In the genomic region with DNA sequence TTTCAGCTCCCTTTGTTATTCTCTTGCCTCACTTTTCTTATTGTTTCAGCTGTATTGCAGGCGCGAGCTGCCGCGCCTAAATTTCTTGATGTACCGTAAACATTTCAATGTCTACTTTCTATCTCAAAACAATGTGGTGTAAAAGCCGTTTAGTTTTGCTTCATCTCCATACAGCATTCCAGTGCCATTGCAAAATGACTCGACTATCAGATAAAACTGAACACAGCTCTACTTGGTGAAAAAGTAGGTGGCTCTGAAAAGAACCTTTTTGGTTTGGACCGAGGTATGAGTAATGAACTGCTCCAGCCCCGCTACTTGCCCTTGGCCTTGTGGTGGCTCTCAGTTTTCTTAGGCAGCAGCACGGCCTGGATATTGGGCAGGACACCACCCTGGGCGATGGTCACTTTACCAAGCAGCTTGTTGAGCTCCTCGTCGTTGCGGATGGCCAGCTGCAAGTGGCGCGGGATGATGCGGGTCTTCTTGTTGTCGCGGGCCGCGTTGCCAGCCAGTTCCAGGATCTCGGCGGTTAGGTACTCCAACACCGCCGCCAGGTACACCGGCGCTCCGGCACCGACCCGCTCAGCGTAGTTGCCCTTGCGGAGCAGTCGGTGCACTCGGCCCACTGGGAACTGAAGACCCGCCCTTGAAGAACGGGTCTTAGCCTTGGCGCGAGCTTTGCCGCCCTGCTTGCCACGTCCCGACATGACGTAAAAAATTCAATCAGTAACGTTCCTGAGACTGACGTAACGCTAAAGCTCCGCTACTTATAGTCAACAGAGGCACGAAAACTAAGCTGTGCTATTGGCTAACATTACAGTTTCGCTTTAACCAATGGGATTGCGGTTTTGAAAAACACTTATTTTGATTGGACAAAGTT, we compare ENCODE assay signal across 1 cellular context.
TF ChIP-seq lines count a peak whose summit lies in the region.

No MANE protein-coding gene starts in this region.

TF ChIP-seq in HepG2, 621 proteins besides CTCF, POLR2A, EP300 and RAD21 (continued from another document and continues in another):
- TF ChIP-seq, protein P1, sequence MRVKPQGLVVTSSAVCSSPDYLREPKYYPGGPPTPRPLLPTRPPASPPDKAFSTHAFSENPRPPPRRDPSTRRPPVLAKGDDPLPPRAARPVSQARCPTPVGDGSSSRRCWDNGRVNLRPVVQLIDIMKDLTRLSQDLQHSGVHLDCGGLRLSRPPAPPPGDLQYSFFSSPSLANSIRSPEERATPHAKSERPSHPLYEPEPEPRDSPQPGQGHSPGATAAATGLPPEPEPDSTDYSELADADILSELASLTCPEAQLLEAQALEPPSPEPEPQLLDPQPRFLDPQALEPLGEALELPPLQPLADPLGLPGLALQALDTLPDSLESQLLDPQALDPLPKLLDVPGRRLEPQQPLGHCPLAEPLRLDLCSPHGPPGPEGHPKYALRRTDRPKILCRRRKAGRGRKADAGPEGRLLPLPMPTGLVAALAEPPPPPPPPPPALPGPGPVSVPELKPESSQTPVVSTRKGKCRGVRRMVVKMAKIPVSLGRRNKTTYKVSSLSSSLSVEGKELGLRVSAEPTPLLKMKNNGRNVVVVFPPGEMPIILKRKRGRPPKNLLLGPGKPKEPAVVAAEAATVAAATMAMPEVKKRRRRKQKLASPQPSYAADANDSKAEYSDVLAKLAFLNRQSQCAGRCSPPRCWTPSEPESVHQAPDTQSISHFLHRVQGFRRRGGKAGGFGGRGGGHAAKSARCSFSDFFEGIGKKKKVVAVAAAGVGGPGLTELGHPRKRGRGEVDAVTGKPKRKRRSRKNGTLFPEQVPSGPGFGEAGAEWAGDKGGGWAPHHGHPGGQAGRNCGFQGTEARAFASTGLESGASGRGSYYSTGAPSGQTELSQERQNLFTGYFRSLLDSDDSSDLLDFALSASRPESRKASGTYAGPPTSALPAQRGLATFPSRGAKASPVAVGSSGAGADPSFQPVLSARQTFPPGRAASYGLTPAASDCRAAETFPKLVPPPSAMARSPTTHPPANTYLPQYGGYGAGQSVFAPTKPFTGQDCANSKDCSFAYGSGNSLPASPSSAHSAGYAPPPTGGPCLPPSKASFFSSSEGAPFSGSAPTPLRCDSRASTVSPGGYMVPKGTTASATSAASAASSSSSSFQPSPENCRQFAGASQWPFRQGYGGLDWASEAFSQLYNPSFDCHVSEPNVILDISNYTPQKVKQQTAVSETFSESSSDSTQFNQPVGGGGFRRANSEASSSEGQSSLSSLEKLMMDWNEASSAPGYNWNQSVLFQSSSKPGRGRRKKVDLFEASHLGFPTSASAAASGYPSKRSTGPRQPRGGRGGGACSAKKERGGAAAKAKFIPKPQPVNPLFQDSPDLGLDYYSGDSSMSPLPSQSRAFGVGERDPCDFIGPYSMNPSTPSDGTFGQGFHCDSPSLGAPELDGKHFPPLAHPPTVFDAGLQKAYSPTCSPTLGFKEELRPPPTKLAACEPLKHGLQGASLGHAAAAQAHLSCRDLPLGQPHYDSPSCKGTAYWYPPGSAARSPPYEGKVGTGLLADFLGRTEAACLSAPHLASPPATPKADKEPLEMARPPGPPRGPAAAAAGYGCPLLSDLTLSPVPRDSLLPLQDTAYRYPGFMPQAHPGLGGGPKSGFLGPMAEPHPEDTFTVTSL (CRISPR knock-in tag; IDR thresholded peaks at IDR 0.05; ENCODE audit: borderline replicate concordance), result no peak
- TF ChIP-seq GZF1 (CRISPR knock-in tag; IDR thresholded peaks at IDR 0.05), result no peak
- TF ChIP-seq ZNF17 (CRISPR knock-in tag; IDR thresholded peaks at IDR 0.05), result no peak
- no peak for TF ChIP-seq SOX6 (IDR thresholded peaks at IDR 0.05)
- TF ChIP-seq SOX6 (CRISPR knock-in tag; IDR thresholded peaks at IDR 0.05), result no peak; the same call in none of the 2 replicates
- no peak; the same call in 1 of the 2 replicates for TF ChIP-seq ZNF232 (CRISPR knock-in tag; IDR thresholded peaks at IDR 0.05; ENCODE audit: borderline replicate concordance)
- TF ChIP-seq SIX4 (CRISPR knock-in tag; IDR thresholded peaks at IDR 0.05), result 0 out of 2 replicates have a peak, but pooled peaks have one; percentile 17
- 0 out of 2 replicates have a peak, but pooled peaks have one; percentile 28 for TF ChIP-seq ZNF713 (CRISPR knock-in tag; IDR thresholded peaks at IDR 0.05)
- no peak; the same call in none of the 2 replicates for TF ChIP-seq KDM5B (CRISPR knock-in tag; IDR thresholded peaks at IDR 0.05; ENCODE audit: borderline replicate concordance)
- TF ChIP-seq, protein P2, sequence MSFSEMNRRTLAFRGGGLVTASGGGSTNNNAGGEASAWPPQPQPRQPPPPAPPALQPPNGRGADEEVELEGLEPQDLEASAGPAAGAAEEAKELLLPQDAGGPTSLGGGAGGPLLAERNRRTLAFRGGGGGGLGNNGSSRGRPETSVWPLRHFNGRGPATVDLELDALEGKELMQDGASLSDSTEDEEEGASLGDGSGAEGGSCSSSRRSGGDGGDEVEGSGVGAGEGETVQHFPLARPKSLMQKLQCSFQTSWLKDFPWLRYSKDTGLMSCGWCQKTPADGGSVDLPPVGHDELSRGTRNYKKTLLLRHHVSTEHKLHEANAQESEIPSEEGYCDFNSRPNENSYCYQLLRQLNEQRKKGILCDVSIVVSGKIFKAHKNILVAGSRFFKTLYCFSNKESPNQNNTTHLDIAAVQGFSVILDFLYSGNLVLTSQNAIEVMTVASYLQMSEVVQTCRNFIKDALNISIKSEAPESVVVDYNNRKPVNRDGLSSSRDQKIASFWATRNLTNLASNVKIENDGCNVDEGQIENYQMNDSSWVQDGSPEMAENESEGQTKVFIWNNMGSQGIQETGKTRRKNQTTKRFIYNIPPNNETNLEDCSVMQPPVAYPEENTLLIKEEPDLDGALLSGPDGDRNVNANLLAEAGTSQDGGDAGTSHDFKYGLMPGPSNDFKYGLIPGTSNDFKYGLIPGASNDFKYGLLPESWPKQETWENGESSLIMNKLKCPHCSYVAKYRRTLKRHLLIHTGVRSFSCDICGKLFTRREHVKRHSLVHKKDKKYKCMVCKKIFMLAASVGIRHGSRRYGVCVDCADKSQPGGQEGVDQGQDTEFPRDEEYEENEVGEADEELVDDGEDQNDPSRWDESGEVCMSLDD (CRISPR knock-in tag; IDR thresholded peaks at IDR 0.05; ENCODE audit: borderline replicate concordance), result no peak
- TF ChIP-seq, protein P3, sequence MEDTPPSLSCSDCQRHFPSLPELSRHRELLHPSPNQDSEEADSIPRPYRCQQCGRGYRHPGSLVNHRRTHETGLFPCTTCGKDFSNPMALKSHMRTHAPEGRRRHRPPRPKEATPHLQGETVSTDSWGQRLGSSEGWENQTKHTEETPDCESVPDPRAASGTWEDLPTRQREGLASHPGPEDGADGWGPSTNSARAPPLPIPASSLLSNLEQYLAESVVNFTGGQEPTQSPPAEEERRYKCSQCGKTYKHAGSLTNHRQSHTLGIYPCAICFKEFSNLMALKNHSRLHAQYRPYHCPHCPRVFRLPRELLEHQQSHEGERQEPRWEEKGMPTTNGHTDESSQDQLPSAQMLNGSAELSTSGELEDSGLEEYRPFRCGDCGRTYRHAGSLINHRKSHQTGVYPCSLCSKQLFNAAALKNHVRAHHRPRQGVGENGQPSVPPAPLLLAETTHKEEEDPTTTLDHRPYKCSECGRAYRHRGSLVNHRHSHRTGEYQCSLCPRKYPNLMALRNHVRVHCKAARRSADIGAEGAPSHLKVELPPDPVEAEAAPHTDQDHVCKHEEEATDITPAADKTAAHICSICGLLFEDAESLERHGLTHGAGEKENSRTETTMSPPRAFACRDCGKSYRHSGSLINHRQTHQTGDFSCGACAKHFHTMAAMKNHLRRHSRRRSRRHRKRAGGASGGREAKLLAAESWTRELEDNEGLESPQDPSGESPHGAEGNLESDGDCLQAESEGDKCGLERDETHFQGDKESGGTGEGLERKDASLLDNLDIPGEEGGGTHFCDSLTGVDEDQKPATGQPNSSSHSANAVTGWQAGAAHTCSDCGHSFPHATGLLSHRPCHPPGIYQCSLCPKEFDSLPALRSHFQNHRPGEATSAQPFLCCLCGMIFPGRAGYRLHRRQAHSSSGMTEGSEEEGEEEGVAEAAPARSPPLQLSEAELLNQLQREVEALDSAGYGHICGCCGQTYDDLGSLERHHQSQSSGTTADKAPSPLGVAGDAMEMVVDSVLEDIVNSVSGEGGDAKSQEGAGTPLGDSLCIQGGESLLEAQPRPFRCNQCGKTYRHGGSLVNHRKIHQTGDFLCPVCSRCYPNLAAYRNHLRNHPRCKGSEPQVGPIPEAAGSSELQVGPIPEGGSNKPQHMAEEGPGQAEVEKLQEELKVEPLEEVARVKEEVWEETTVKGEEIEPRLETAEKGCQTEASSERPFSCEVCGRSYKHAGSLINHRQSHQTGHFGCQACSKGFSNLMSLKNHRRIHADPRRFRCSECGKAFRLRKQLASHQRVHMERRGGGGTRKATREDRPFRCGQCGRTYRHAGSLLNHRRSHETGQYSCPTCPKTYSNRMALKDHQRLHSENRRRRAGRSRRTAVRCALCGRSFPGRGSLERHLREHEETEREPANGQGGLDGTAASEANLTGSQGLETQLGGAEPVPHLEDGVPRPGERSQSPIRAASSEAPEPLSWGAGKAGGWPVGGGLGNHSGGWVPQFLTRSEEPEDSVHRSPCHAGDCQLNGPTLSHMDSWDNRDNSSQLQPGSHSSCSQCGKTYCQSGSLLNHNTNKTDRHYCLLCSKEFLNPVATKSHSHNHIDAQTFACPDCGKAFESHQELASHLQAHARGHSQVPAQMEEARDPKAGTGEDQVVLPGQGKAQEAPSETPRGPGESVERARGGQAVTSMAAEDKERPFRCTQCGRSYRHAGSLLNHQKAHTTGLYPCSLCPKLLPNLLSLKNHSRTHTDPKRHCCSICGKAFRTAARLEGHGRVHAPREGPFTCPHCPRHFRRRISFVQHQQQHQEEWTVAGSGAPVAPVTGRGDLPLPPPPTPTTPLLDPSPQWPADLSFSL (CRISPR knock-in tag; IDR thresholded peaks at IDR 0.05), result peak; percentile 60
- TF ChIP-seq, protein P4, sequence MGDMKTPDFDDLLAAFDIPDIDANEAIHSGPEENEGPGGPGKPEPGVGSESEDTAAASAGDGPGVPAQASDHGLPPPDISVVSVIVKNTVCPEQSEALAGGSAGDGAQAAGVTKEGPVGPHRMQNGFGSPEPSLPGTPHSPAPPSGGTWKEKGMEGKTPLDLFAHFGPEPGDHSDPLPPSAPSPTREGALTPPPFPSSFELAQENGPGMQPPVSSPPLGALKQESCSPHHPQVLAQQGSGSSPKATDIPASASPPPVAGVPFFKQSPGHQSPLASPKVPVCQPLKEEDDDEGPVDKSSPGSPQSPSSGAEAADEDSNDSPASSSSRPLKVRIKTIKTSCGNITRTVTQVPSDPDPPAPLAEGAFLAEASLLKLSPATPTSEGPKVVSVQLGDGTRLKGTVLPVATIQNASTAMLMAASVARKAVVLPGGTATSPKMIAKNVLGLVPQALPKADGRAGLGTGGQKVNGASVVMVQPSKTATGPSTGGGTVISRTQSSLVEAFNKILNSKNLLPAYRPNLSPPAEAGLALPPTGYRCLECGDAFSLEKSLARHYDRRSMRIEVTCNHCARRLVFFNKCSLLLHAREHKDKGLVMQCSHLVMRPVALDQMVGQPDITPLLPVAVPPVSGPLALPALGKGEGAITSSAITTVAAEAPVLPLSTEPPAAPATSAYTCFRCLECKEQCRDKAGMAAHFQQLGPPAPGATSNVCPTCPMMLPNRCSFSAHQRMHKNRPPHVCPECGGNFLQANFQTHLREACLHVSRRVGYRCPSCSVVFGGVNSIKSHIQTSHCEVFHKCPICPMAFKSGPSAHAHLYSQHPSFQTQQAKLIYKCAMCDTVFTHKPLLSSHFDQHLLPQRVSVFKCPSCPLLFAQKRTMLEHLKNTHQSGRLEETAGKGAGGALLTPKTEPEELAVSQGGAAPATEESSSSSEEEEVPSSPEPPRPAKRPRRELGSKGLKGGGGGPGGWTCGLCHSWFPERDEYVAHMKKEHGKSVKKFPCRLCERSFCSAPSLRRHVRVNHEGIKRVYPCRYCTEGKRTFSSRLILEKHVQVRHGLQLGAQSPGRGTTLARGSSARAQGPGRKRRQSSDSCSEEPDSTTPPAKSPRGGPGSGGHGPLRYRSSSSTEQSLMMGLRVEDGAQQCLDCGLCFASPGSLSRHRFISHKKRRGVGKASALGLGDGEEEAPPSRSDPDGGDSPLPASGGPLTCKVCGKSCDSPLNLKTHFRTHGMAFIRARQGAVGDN (CRISPR knock-in tag; IDR thresholded peaks at IDR 0.05), result peak; percentile 76
- peak; percentile 88 for TF ChIP-seq PHF8 (CRISPR knock-in tag; IDR thresholded peaks at IDR 0.05)
- TF ChIP-seq KAT2B (IDR thresholded peaks at IDR 0.05; ENCODE audit: borderline replicate concordance, low read depth, low read length), result no peak
- TF ChIP-seq ZNF570 (CRISPR knock-in tag; IDR thresholded peaks at IDR 0.05; ENCODE audit: borderline replicate concordance), result no peak
- 0 out of 2 replicates have a peak, but pooled peaks have one; percentile 30 for TF ChIP-seq ZNF629 (CRISPR knock-in tag; conservative IDR thresholded peaks at IDR 0.05)
- peak; percentile 3; the same call in 1 of the 2 replicates for TF ChIP-seq TGIF2 (CRISPR knock-in tag; IDR thresholded peaks at IDR 0.05)
- TF ChIP-seq, protein P5, sequence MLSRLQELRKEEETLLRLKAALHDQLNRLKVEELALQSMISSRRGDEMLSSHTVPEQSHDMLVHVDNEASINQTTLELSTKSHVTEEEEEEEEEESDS (CRISPR knock-in tag; IDR thresholded peaks at IDR 0.05; ENCODE audit: borderline replicate concordance), result no peak
- no peak for TF ChIP-seq TBL1XR1 (IDR thresholded peaks at IDR 0.05; ENCODE audit: borderline replicate concordance, low read length, partially characterized antibody)
- TF ChIP-seq CCAR2 (optimal IDR thresholded peaks at IDR 0.05; ENCODE audit: low read depth, low read length), result no peak
- TF ChIP-seq ZNF563 (CRISPR knock-in tag; IDR thresholded peaks at IDR 0.05), result peak; percentile 94
- TF ChIP-seq, protein P6, sequence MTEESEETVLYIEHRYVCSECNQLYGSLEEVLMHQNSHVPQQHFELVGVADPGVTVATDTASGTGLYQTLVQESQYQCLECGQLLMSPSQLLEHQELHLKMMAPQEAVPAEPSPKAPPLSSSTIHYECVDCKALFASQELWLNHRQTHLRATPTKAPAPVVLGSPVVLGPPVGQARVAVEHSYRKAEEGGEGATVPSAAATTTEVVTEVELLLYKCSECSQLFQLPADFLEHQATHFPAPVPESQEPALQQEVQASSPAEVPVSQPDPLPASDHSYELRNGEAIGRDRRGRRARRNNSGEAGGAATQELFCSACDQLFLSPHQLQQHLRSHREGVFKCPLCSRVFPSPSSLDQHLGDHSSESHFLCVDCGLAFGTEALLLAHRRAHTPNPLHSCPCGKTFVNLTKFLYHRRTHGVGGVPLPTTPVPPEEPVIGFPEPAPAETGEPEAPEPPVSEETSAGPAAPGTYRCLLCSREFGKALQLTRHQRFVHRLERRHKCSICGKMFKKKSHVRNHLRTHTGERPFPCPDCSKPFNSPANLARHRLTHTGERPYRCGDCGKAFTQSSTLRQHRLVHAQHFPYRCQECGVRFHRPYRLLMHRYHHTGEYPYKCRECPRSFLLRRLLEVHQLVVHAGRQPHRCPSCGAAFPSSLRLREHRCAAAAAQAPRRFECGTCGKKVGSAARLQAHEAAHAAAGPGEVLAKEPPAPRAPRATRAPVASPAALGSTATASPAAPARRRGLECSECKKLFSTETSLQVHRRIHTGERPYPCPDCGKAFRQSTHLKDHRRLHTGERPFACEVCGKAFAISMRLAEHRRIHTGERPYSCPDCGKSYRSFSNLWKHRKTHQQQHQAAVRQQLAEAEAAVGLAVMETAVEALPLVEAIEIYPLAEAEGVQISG (CRISPR knock-in tag; IDR thresholded peaks at IDR 0.05), result peak; percentile 80
- TF ChIP-seq, protein P7, sequence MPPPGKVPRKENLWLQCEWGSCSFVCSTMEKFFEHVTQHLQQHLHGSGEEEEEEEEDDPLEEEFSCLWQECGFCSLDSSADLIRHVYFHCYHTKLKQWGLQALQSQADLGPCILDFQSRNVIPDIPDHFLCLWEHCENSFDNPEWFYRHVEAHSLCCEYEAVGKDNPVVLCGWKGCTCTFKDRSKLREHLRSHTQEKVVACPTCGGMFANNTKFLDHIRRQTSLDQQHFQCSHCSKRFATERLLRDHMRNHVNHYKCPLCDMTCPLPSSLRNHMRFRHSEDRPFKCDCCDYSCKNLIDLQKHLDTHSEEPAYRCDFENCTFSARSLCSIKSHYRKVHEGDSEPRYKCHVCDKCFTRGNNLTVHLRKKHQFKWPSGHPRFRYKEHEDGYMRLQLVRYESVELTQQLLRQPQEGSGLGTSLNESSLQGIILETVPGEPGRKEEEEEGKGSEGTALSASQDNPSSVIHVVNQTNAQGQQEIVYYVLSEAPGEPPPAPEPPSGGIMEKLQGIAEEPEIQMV (CRISPR knock-in tag; IDR thresholded peaks at IDR 0.05; ENCODE audit: low read depth), result peak; percentile 68
- 0 out of 2 replicates have a peak, but pooled peaks have one; percentile 51 for TF ChIP-seq ZNF678 (CRISPR knock-in tag; IDR thresholded peaks at IDR 0.05)
